1 cellular context compared by ENCODE assay signal in the genomic region with DNA sequence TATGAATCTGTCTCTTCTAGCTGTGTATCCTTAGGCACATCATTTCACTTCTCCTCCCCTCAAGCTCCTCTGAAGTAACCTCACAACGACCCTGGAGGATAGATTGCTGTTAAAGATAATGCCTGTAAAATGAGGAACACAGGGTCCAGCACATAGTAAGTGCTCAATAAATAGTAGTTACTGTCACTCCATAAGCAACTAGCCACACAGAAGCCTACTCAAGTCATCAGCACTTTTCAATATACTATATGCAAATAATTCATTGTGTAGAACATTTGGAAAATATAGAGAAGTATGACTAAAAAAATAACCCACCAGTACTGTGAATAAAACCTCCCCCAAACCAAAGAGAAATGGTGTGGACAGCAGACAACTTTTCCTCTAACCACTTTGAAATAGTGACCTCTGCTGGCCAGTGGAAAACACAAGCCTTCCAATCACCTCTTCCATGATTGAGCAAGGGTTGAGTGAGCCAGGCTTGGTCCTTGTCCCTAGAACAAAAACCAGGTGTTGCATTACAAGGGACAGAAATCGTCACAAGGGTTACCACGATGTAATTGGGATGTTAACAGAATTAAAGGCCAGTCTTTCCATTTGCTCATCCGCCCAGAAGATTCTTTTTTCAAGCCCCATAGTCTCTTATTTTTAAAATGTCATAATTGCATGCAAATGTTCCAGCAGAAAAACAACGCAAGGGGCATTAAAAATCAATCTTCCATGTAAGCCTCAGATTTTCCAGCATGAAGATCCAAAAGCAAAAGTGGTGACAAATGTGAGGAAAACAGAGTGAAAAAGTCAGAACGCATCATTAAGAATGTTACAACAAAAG.
TF ChIP-seq lines count a peak whose summit lies in the region.

No MANE protein-coding gene starts in this region.

TF ChIP-seq in H1, 55 proteins besides CTCF, POLR2A, EP300 and RAD21 (continued from another document):
- TF ChIP-seq, protein P1, sequence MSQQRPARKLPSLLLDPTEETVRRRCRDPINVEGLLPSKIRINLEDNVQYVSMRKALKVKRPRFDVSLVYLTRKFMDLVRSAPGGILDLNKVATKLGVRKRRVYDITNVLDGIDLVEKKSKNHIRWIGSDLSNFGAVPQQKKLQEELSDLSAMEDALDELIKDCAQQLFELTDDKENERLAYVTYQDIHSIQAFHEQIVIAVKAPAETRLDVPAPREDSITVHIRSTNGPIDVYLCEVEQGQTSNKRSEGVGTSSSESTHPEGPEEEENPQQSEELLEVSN (IDR thresholded peaks at IDR 0.05), result 0 out of 2 replicates have a peak, but pooled peaks have one; percentile 37
- TF ChIP-seq TAF1 (IDR thresholded peaks at IDR 0.05; ENCODE audit: low read depth, low read length), result no peak
- TF ChIP-seq CEBPB (IDR thresholded peaks at IDR 0.05; ENCODE audit: low read depth, low read length), result peak; percentile 90
- TF ChIP-seq TBP (IDR thresholded peaks at IDR 0.05; ENCODE audit: low read depth, low read length), result no peak
- TF ChIP-seq RBBP5 (IDR thresholded peaks at IDR 0.05; ENCODE audit: borderline replicate concordance, low read depth, low read length), result no peak
- TF ChIP-seq SIX5 (IDR thresholded peaks at IDR 0.05; ENCODE audit: low read depth, low read length), result no peak
